In the genomic region with DNA sequence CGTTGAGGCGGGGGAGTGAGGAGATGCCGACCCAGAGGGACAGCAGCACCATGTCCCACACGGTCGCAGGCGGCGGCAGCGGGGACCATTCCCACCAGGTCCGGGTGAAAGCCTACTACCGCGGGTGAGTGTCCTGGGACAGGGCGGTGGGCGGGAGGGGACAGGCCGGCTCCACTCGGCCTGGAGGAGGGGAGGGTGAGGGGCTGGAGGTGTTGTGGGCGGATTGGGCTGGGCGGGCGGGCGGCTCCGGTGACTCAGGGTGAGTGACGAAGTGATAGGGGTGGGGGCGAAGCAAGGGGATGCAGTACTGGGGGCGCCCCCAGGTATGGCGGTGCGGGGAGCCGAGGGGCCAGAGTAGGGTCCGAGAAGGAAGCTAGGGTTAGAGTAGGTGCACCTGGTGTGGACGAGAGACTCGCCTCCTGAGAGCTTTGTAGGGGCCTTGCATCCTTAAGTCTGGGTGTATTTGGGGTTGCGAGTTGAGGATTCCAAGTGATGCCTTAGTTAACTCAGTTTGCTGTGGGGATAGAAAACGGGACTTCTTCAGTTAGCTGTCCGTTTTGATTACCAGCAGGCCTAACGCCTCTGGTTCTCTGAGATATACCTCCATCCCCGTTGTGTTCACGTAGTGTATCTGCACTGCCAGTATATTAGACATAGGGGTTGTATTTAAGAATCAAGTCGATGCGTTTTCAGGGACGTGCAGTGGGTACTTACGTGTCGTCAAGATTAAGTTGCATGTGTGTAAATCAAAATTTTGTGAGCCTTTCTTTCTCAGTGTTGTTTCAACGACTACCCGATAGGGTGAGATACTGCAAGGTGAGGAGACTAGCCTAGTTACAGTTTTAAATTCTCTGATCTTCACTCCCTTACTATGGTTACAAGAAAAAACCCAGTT, we compare ENCODE assay signal across 8 cellular contexts. TPM values are rescaled to one million over a fixed set of nuclear protein-coding genes. Genes with fewer than 3 reads are reported as not detected.
DNase-seq lines count a peak whose midpoint lies in the region; ATAC-seq and TF ChIP-seq lines count a peak whose summit lies in the region.

No MANE protein-coding gene starts in this region.

- H3K9ac ChIP-seq in PC-3 (ENCODE audit: low read length) (peak overlapping the region; percentile 96), trophoblast cell (ENCODE audit: low read length) (peak overlapping the region; percentile 41)

- TF ChIP-seq CTCF in AG10803 (conservative IDR thresholded peaks at IDR 0.05; ENCODE audit: low read length): peak; percentile 42
- no peak; the same call in 1 of the 2 replicates for TF ChIP-seq CTCF in PC-3 (conservative IDR thresholded peaks at IDR 0.05; ENCODE audit: low read depth, low read length)
- no peak for TF ChIP-seq CTCF in heart right ventricle (IDR thresholded peaks at IDR 0.05)

- H3K36me3 Mint-ChIP-seq in activated naive CD8-positive, alpha-beta T cell: no peaks in the 10 kb centered on the region

- peak overlapping the region; percentile 89 for H3K27ac Mint-ChIP-seq in activated naive CD8-positive, alpha-beta T cell

- peak; percentile 16 for DNase-seq in AG10803 (ENCODE audit: low read depth)
- DNase-seq in PC-3: peak; percentile 48
- DNase-seq in heart right ventricle: peak in 1 of 2 donors; percentile 32
- peak; percentile 14 to 59 for DNase-seq in trophoblast cell

- no peak overlapping the region for H3K23ac ChIP-seq in trophoblast cell (ENCODE audit: low read length)

- H3K4me2 ChIP-seq in PC-3 (ENCODE audit: low read length) (peak overlapping the region; percentile 97), trophoblast cell (ENCODE audit: low read length) (peak overlapping the region; percentile 83)

- peaks cover 7% of the 10 kb centered on the region for H3K9me3 ChIP-seq in PC-3 (ENCODE audit: low read length)
- H3K9me3 ChIP-seq in heart right ventricle: peaks cover 0 to 9% (median 0%) of the 10 kb centered on the region in 11 donors
- H3K9me3 ChIP-seq in trophoblast cell (ENCODE audit: insufficient read depth, low read depth, low read length): no peaks in the 10 kb centered on the region

- WGBS in heart right ventricle, 2 donors: 1 to 2% methylated on average over 38 to 42 of the region's 42 CpGs
- no CpG with 5 or more reads among the region's 42 CpGs for WGBS in trophoblast cell (ENCODE audit: extremely low coverage, insufficient coverage, insufficient read length)
- WGBS in urinary bladder: under 1% methylated on average over 42 of the region's 42 CpGs

- H3F3A ChIP-seq in PC-3 (ENCODE audit: low read length, unreplicated experiment): no peaks in the 10 kb centered on the region

- peak overlapping the region; percentile 50 for H4K8ac ChIP-seq in trophoblast cell (ENCODE audit: low read depth, low read length)

- CTCF ChIA-PET in PC-3 (lab: Charles Lee): interaction anchor here (0.7 kb wide), 1 partner anchor 19 kb away, joined by 3 read pairs; no protein-coding TSS in a partner anchor

- H3K18ac ChIP-seq in trophoblast cell (ENCODE audit: low read length): peak overlapping the region; percentile 63

- no peaks in the 10 kb centered on the region for H3K9me3 Mint-ChIP-seq in activated naive CD8-positive, alpha-beta T cell (ENCODE audit: low read depth)

- peaks cover 8% of the 10 kb centered on the region; the same call in 1 of the 2 replicates for H4K20me1 ChIP-seq in PC-3 (ENCODE audit: low read length)

- intact Hi-C loops in PC-3 (cut with micrococcal nuclease): loop anchor here (2.0 kb wide), 2 partner anchors 34 to 42 kb away; a partner anchor contains a TSS
- intact Hi-C loops in heart right ventricle (cut with DNase I): loop anchor here in 3 of 10 donors (2.0 to 5.0 kb wide), 4 partner anchors 36 to 134 kb away; a partner anchor contains a TSS

- H3K4ac ChIP-seq in trophoblast cell (ENCODE audit: low read depth, low read length): peak overlapping the region; percentile 75

- H3K36me3 ChIP-seq in PC-3 (ENCODE audit: low read depth, low read length): peaks cover 4% of the 10 kb centered on the region; the same call in 1 of the 2 replicates
- H3K36me3 ChIP-seq in heart right ventricle: no peaks in the 10 kb centered on the region
- H3K36me3 ChIP-seq in trophoblast cell (ENCODE audit: control insufficient read depth in 1 of 2, insufficient read depth in 2 of 2, low read length in 2 of 2): no peaks in the 10 kb centered on the region
- H3K36me3 ChIP-seq in urinary bladder (ENCODE audit: insufficient read depth): no peaks in the 10 kb centered on the region

- TSS peak; percentile 53 for BruUV-seq in PC-3 (replicated peaks; lab: Mats Ljungman, UMichigan)

- H4K91ac ChIP-seq in trophoblast cell (ENCODE audit: low read depth, low read length): peak overlapping the region; percentile 77

- H3K4me1 ChIP-seq in PC-3 (ENCODE audit: insufficient read depth, low read length) (peaks cover 12% of the 10 kb centered on the region), heart right ventricle (peaks cover 3 to 33% (median 18%) of the 10 kb centered on the region in 9 donors), trophoblast cell (ENCODE audit: control insufficient read depth in 1 of 2, insufficient read depth in 2 of 2, low read length in 2 of 2) (no peaks in the 10 kb centered on the region), urinary bladder (ENCODE audit: insufficient read depth) (no peaks in the 10 kb centered on the region)

- no peak overlapping the region for H2BK12ac ChIP-seq in trophoblast cell (ENCODE audit: low read length)

- H3K4me3 ChIP-seq in AG10803 (ENCODE audit: low read length): peak overlapping the region; percentile 68
- peak overlapping the region; percentile 90 for H3K4me3 ChIP-seq in PC-3 (ENCODE audit: low read length)
- H3K4me3 ChIP-seq in heart right ventricle: peak overlapping the region; percentile 70 to 99 (median 94)
- peak overlapping the region; percentile 96 for H3K4me3 ChIP-seq in trophoblast cell (ENCODE audit: low read depth, low read length)
- H3K4me3 ChIP-seq in urinary bladder (ENCODE audit: low read depth, low read length): peak overlapping the region; percentile 78

- H3K79me2 ChIP-seq in PC-3 (ENCODE audit: low read length) (peaks cover 52% of the 10 kb centered on the region), trophoblast cell (ENCODE audit: control insufficient read depth, insufficient read depth, low read length, poor library complexity) (peaks cover 6% of the 10 kb centered on the region)

- H3K14ac ChIP-seq in trophoblast cell (ENCODE audit: low read length): peak overlapping the region; percentile 65

- H2AFZ ChIP-seq in PC-3 (ENCODE audit: low read length) (peak overlapping the region; percentile 97), trophoblast cell (ENCODE audit: insufficient read depth, low read length, poor library complexity) (peak overlapping the region; percentile 97)

- H2BK120ac ChIP-seq in trophoblast cell (ENCODE audit: insufficient read depth, low read length, poor library complexity): peak overlapping the region; percentile 61

- H2BK5ac ChIP-seq in trophoblast cell (ENCODE audit: low read depth, low read length, poor library complexity): peak overlapping the region; percentile 62

- H4K12ac ChIP-seq in trophoblast cell (ENCODE audit: low read depth, low read length): peak overlapping the region; percentile 66

- H3K9me2 ChIP-seq in PC-3 (replicated peaks; ENCODE audit: low read length): no peaks in the 10 kb centered on the region

- H3K79me1 ChIP-seq in trophoblast cell (ENCODE audit: low read length): peaks cover 6% of the 10 kb centered on the region

- peaks cover 38% of the 10 kb centered on the region for H3K4me1 Mint-ChIP-seq in activated naive CD8-positive, alpha-beta T cell (ENCODE audit: low read depth)

- peak overlapping the region; percentile 79 for H3K27ac ChIP-seq in PC-3 (ENCODE audit: low read length)
- H3K27ac ChIP-seq in heart right ventricle: peak overlapping the region; percentile 34 to 97 (median 92)
- peak overlapping the region; percentile 52 for H3K27ac ChIP-seq in trophoblast cell (ENCODE audit: low read depth, low read length)
- peak overlapping the region; percentile 85 for H3K27ac ChIP-seq in urinary bladder (ENCODE audit: low read depth)

- H3K4me3 Mint-ChIP-seq in activated naive CD8-positive, alpha-beta T cell: peak overlapping the region; percentile 91

- H3K27me3 ChIP-seq in PC-3 (ENCODE audit: low read length) (no peaks in the 10 kb centered on the region), heart right ventricle (no peaks in the 10 kb centered on the region), trophoblast cell (ENCODE audit: insufficient read depth, low read length) (no peaks in the 10 kb centered on the region)

- no peak overlapping the region for H2AK5ac ChIP-seq in trophoblast cell (ENCODE audit: low read length)

- H3K27me3 Mint-ChIP-seq in activated naive CD8-positive, alpha-beta T cell: no peaks in the 10 kb centered on the region

- ATAC-seq in GM18519 (IDR thresholded peaks at IDR 0.05; ENCODE audit: low FRiP score, unreplicated experiment) (peak; percentile 38), HG03108 (IDR thresholded peaks at IDR 0.05; ENCODE audit: unreplicated experiment) (peak; percentile 26), PC-3 (peak; percentile 31), heart right ventricle (peak in 7 of 8 donors; percentile 27 to 57 (median 34))

- POLR2A ChIA-PET in PC-3 (lab: Charles Lee; ENCODE audit: unreplicated experiment): interaction anchor here (0.6 kb wide), 1 partner anchor 44 kb away, joined by 3 read pairs; no protein-coding TSS in a partner anchor

RNA-seq across cellular contexts. Expression of a gene that starts 0.7 kb away (rescaled TPM):
- total RNA-seq in PC-3 (2014; rRNA removed): 39.5 and 42.2 TPM in 2 replicates
- 10 to 100 TPM in 9 of 10 donors, 1 to 10 TPM in 1; 9.7 to 21.0 (median 13.1) TPM for total RNA-seq in heart right ventricle
- polyA plus RNA-seq in heart right ventricle: 10 to 100 TPM in 1 of 2 donors, 1 to 10 TPM in 1; 6.5 to 17.1 TPM
- polyA plus RNA-seq in trophoblast cell (2013): 23.7 and 24.6 TPM in 2 replicates
- total RNA-seq in urinary bladder: 88.2 TPM
- polyA plus RNA-seq in urinary bladder: 15.5 TPM

RNA-seq across cellular contexts. Expression of a gene that starts 41.4 kb away (rescaled TPM):
- total RNA-seq in PC-3 (2014; rRNA removed) (7.5 and 16.2 TPM in 2 replicates), heart right ventricle (10 to 100 TPM; 39.6 to 70.8 (median 56.2) TPM), urinary bladder (98.6 TPM)
- polyA plus RNA-seq in heart right ventricle (1 to 10 TPM; 2.4 to 8.2 TPM), urinary bladder (13.7 TPM)
- 36.3 and 38.5 TPM in 2 replicates for polyA plus RNA-seq in trophoblast cell (2013)
